Comparison of ENCODE assay signal across 17 cellular contexts in the genomic region with DNA sequence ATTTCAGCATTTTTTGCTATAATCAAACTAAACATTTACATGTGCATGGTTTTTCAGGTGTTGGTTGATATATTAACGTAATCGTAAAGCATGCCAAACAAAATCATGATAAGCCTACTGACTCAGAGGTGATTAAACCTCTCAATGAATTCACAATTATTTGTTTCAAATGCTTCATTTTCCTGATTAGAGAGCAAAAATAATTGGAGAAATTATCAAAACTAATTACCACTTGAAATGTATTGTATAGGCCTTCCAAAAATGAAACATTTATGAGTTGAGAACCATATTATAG.
"Had no signal": no experiment of that assay in that cellular context is flagged by ENCODE, and none has a peak within 500 bp of the region (broad histone marks: within the 10 kb centered on the region; RNA-seq: fewer than 3 reads in every experiment).

No MANE protein-coding gene starts in this region.

- DNase-seq: IMR-90, Kasumi-1, MV-4-11, NCI-H1092, NCI-H1105 treated with DMSO at 0.1 percent for 48 hours, NCI-H1417 treated with DMSO at 0.1 percent for 48 hours, NCI-H187, NCI-H2029, NCI-H2081 treated with DMSO at 0.1 percent for 48 hours, NCI-H226, NCI-H510A, NCI-H524 treated with DMSO at 0.1 percent for 48 hours, NCI-H69, NCI-H774, SHP77 had no signal

- H3K27ac ChIP-seq: KMS-11, RWPE1 had no signal

- H3K9ac ChIP-seq: KMS-11 had no signal

- H3K4me2 ChIP-seq: KMS-11 had no signal
